In the genomic region with DNA sequence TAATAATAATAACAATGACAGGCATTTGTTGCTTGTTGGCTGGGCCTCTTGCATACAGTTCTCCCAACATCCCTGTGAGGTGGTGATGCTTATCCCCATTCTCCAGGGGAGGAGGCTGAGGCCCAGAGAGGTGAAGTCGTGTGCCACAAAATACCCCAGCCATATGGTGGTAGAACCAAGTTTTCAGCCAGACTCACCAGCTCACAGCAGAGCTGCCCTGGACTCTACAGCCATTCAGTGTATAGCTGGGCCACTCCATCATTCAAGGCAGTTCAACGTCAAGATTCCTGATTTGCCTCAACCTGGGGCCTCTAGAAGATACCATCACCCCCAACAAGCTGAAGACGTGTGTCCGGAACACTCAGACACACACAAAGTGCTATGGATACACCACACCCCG, we compare ENCODE assay signal across 20 cellular contexts. TPM values are rescaled to one million over a fixed set of nuclear protein-coding genes. Genes with fewer than 3 reads are reported as not detected.
"Had no signal": no experiment of that assay in that cellular context is flagged by ENCODE, and none has a peak within 500 bp of the region (broad histone marks: within the 10 kb centered on the region; RNA-seq: fewer than 3 reads in every experiment).

No MANE protein-coding gene starts in this region.

- H3K4me2 ChIP-seq: neural progenitor cell had no signal

- H3K9me3 Mint-ChIP-seq: neural progenitor cell; stimulated activated memory B cell treated with anti-CD40 and anti-IgM and Interleukin-4, amounts not matched to agents 10 μg/mL and 1 μg/mL and 100 μg/mL, for 72 hours; T-cell had no signal

- H3K36me3 ChIP-seq: neural progenitor cell, ovary had no signal

- H3K27ac ChIP-seq: left lung, neural progenitor cell, ovary, tibial nerve, vagina had no signal

- ATAC-seq: left lung; stimulated activated memory B cell treated with anti-CD40 and anti-IgM and Interleukin-4, amounts not matched to agents 10 μg/mL and 1 μg/mL and 100 μg/mL, for 72 hours; T-cell had no signal

- H3K27me3 ChIP-seq: left lung, neural progenitor cell, ovary, tibial nerve, vagina had no signal

- H3K36me3 Mint-ChIP-seq: naive B cell; stimulated activated memory B cell treated with anti-CD40 and anti-IgM and Interleukin-4, amounts not matched to agents 10 μg/mL and 1 μg/mL and 100 μg/mL, for 72 hours; T-cell had no signal

- DNase-seq: activated CD4-positive, alpha-beta T cell treated with anti-CD3 and anti-CD28 coated beads, Interleukin-2, amount 50 U/mL, for 48 hours; activated CD4-positive, CD25-positive, alpha-beta regulatory T cell treated with anti-CD3 and anti-CD28 coated beads, Interleukin-2, amount 50 U/mL, for 72 hours; activated naive CD4-positive, alpha-beta T cell treated with Interleukin-2 at 50 U/mL for 16 hours; amniotic stem cell; naive B cell; ovary; stimulated activated CD4-positive, alpha-beta T cell treated with anti-CD3 and anti-CD28 coated beads, Interleukin-12 subunit alpha, Interleukin-12 subunit beta, amount 100 ng/mL, for 4 hours; stimulated activated CD4-positive, alpha-beta T cell treated with anti-CD3 and anti-CD28 coated beads, Interleukin-2, amount 100 ng/mL, for 24 hours; T-cell; T-helper 9 cell had no signal

- H3K9me3 ChIP-seq: left lung, ovary, tibial nerve, vagina had no signal

- H3K27ac Mint-ChIP-seq: naive B cell; stimulated activated memory B cell treated with anti-CD40 and anti-IgM and Interleukin-4, amounts not matched to agents 10 μg/mL and 1 μg/mL and 100 μg/mL, for 72 hours; T-cell had no signal

- H3K4me3 Mint-ChIP-seq: naive B cell; neural progenitor cell; stimulated activated memory B cell treated with anti-CD40 and anti-IgM and Interleukin-4, amounts not matched to agents 10 μg/mL and 1 μg/mL and 100 μg/mL, for 72 hours; T-cell had no signal

- H3K4me3 ChIP-seq: left lung, neural progenitor cell, ovary, tibial nerve, vagina had no signal

- H3K4me1 Mint-ChIP-seq: naive B cell; neural progenitor cell; stimulated activated memory B cell treated with anti-CD40 and anti-IgM and Interleukin-4, amounts not matched to agents 10 μg/mL and 1 μg/mL and 100 μg/mL, for 72 hours; T-cell had no signal

- FAIRE-seq: islet of Langerhans had no signal

- H3K9ac ChIP-seq: neural progenitor cell had no signal

- H2AFZ ChIP-seq: neural progenitor cell had no signal

- H3K4me1 ChIP-seq: left lung, neural progenitor cell had no signal

RNA-seq across cellular contexts. Expression of gene CEACAM16, which starts 32.1 kb away (rescaled TPM):
- total RNA-seq: cardiac septum, mononuclear cell, ovary, subcutaneous adipose tissue, T-cell, tibial nerve, vagina had no signal
- polyA plus RNA-seq: ovary had no signal

RNA-seq across cellular contexts. Expression of gene IGSF23, which starts 53.5 kb away (rescaled TPM):
- total RNA-seq: cardiac septum, left lung, mononuclear cell, subcutaneous adipose tissue, T-cell, tibial nerve, vagina had no signal
- polyA plus RNA-seq: esophagus, ovary had no signal
